Comparison of ENCODE assay signal across 15 cellular contexts in genomic region chr6:119345114-119345513, GRCh38. TPM values are rescaled to one million over a fixed set of nuclear protein-coding genes. Genes with fewer than 3 reads are reported as not detected.
DNase-seq lines count a peak whose midpoint lies in the region; ATAC-seq and TF ChIP-seq lines count a peak whose summit lies in the region.
"Had no signal": no experiment of that assay in that cellular context is flagged by ENCODE, and none has a peak within 500 bp of the region (broad histone marks: within the 10 kb centered on the region; RNA-seq: fewer than 3 reads in every experiment).

No MANE protein-coding gene starts in this region.

- no peaks in the 10 kb centered on the region for H3K9me3 ChIP-seq in CD4-positive, alpha-beta T cell (ENCODE audit: control insufficient read depth, low read length)
- no peaks in the 10 kb centered on the region for H3K9me3 ChIP-seq in prostate gland
- H3K9me3 ChIP-seq: BLaER1 treated with 17β-estradiol and CSF1 and Interleukin-3, amounts not matched to agents 10 nM and 100 nM; gastroesophageal sphincter had no signal

- peak overlapping the region; percentile 0 for H3K4me3 Mint-ChIP-seq in CD4-positive, alpha-beta T cell
- H3K4me3 Mint-ChIP-seq in IgD-negative memory B cell (peak overlapping the region in 3 of 4 donors; percentile 70 to 98 (median 87)), mesothelial cell of epicardium (peak overlapping the region; percentile 84)
- H3K4me3 Mint-ChIP-seq in central memory CD8-positive, alpha-beta T cell: peak overlapping the region; percentile 23

- TF ChIP-seq CTCF in CD4-positive, alpha-beta T cell (IDR thresholded peaks at IDR 0.05): no peak
- no peak for TF ChIP-seq CTCF in mesothelial cell of epicardium (IDR thresholded peaks at IDR 0.05; ENCODE audit: unreplicated experiment)
- no peak for TF ChIP-seq CTCF in prostate gland (IDR thresholded peaks at IDR 0.05)

- H3K27ac ChIP-seq in CD4-positive, alpha-beta T cell (ENCODE audit: low read depth, low read length): no peak overlapping the region
- no peak overlapping the region for H3K27ac ChIP-seq in prostate gland
- H3K27ac ChIP-seq: BLaER1 treated with 17β-estradiol and CSF1 and Interleukin-3, amounts not matched to agents 10 nM and 100 nM; RWPE1 had no signal

- no peak overlapping the region for H3K27ac Mint-ChIP-seq in CD4-positive, alpha-beta T cell
- H3K27ac Mint-ChIP-seq in IgD-negative memory B cell (peak overlapping the region in 1 of 3 donors; percentile 73), mesothelial cell of epicardium (no peak overlapping the region)
- peak overlapping the region; percentile 54 for H3K27ac Mint-ChIP-seq in central memory CD8-positive, alpha-beta T cell (ENCODE audit: low read depth)

- H3K9me3 Mint-ChIP-seq in CD4-positive, alpha-beta T cell: no peaks in the 10 kb centered on the region
- no peaks in the 10 kb centered on the region for H3K9me3 Mint-ChIP-seq in IgD-negative memory B cell
- no peaks in the 10 kb centered on the region for H3K9me3 Mint-ChIP-seq in central memory CD8-positive, alpha-beta T cell
- no peaks in the 10 kb centered on the region for H3K9me3 Mint-ChIP-seq in mesothelial cell of epicardium

- peaks cover 66% of the 10 kb centered on the region for H3K4me1 Mint-ChIP-seq in CD4-positive, alpha-beta T cell (ENCODE audit: low read depth)
- H3K4me1 Mint-ChIP-seq in IgD-negative memory B cell: peaks cover 22 to 49% (median 37%) of the 10 kb centered on the region in 3 donors
- H3K4me1 Mint-ChIP-seq in central memory CD8-positive, alpha-beta T cell: peaks cover 69% of the 10 kb centered on the region
- peaks cover 57% of the 10 kb centered on the region for H3K4me1 Mint-ChIP-seq in mesothelial cell of epicardium

- no peak overlapping the region for H3K4me3 ChIP-seq in prostate gland
- H3K4me3 ChIP-seq: BLaER1 treated with 17β-estradiol and CSF1 and Interleukin-3, amounts not matched to agents 10 nM and 100 nM had no signal

- H3K27me3 Mint-ChIP-seq in CD4-positive, alpha-beta T cell: no peaks in the 10 kb centered on the region
- H3K27me3 Mint-ChIP-seq in IgD-negative memory B cell (no peaks in the 10 kb centered on the region), mesothelial cell of epicardium (ENCODE audit: low read depth) (no peaks in the 10 kb centered on the region)
- no peaks in the 10 kb centered on the region for H3K27me3 Mint-ChIP-seq in central memory CD8-positive, alpha-beta T cell

- no peak for DNase-seq in CD4-positive, alpha-beta T cell
- DNase-seq in central memory CD8-positive, alpha-beta T cell (ENCODE audit: low spot score in 2 of 2): no peak
- DNase-seq in mesothelial cell of epicardium (ENCODE audit: low spot score in 2 of 2, unreplicated experiment in 2 of 2): no peak
- DNase-seq in prostate gland (ENCODE audit: low spot score): no peak
- DNase-seq in NCI-H748 (lab: John Stamatoyannopoulos, UW; ENCODE audit: unreplicated experiment): no peak
- DNase-seq: activated CD4-positive, alpha-beta T cell treated with anti-CD3 and anti-CD28 coated beads, Interleukin-2, amount 50 U/mL, for 1 hour; activated gamma-delta T cell treated with Interleukin-2 at 50 U/mL for 16 hours; NCI-H510A treated with DMSO at 0.1 percent for 48 hours; T1000 had no signal

- WGBS in prostate gland: 34% methylated on average over 2 of the region's 2 CpGs

- no peak for TF ChIP-seq POLR2A in prostate gland (IDR thresholded peaks at IDR 0.05)

- no peaks in the 10 kb centered on the region for H3K27me3 ChIP-seq in CD4-positive, alpha-beta T cell (ENCODE audit: control insufficient read depth, insufficient read depth, low read length)
- no peaks in the 10 kb centered on the region for H3K27me3 ChIP-seq in prostate gland (replicated peaks; ENCODE audit: insufficient read depth)
- H3K27me3 ChIP-seq: gastroesophageal sphincter had no signal

- POLR2A ChIA-PET in CD4-positive, alpha-beta T cell (lab: Charles Lee): interaction anchor here (2.5 kb wide), 1 partner anchor 31 kb away, joined by 10 read pairs; no protein-coding TSS in a partner anchor

- intact Hi-C loops in CD4-positive, alpha-beta T cell (cut with DNase I, micrococcal nuclease): loop anchor here in 1 of 2 experiments (10.0 kb wide), 3 partner anchors 410 to 1990 kb away; partner anchors contain the start of genes MCM9, NUS1 and TBC1D32
- intact Hi-C loops in prostate gland (cut with DNase I): loop anchor here (5.0 to 10.0 kb wide), 2 partner anchors 188 to 630 kb away; no protein-coding TSS in a partner anchor

- CTCF ChIA-PET in CD4-positive, alpha-beta T cell (lab: Charles Lee): no interaction called here

- no peaks in the 10 kb centered on the region for H3K4me1 ChIP-seq in prostate gland (replicated peaks)

- peaks cover 6% of the 10 kb centered on the region for H3K36me3 Mint-ChIP-seq in CD4-positive, alpha-beta T cell (ENCODE audit: low read depth)
- no peaks in the 10 kb centered on the region for H3K36me3 Mint-ChIP-seq in IgD-negative memory B cell
- peaks cover 9% of the 10 kb centered on the region for H3K36me3 Mint-ChIP-seq in central memory CD8-positive, alpha-beta T cell (ENCODE audit: insufficient read depth)
- H3K36me3 Mint-ChIP-seq in mesothelial cell of epicardium: peaks cover 8% of the 10 kb centered on the region

- ATAC-seq in CD4-positive, alpha-beta T cell (ENCODE audit: poor library complexity): no peak
- no peak for ATAC-seq in central memory CD8-positive, alpha-beta T cell (replicated peaks; ENCODE audit: extremely low read depth, poor library complexity, severe bottlenecking)
- ATAC-seq in SK-N-SH treated with all-trans-retinoic acid at 6 μM for 48 hours (no peak), HG03196 (IDR thresholded peaks at IDR 0.05; ENCODE audit: unreplicated experiment) (no peak)
- ATAC-seq: gastroesophageal sphincter had no signal

- H3K36me3 ChIP-seq in prostate gland: no peaks in the 10 kb centered on the region
- H3K36me3 ChIP-seq: BLaER1 treated with 17β-estradiol and CSF1 and Interleukin-3, amounts not matched to agents 10 nM and 100 nM; gastroesophageal sphincter had no signal

TF ChIP-seq in SK-N-SH treated with all-trans-retinoic acid at 6 μM for 48 hours, 23 proteins besides CTCF, POLR2A, EP300 and RAD21 (continues in another document):
- TF ChIP-seq GLIS3 (CRISPR knock-in tag; IDR thresholded peaks at IDR 0.05): no peak
- TF ChIP-seq SNAI2 (CRISPR knock-in tag; IDR thresholded peaks at IDR 0.05): no peak
- no peak for TF ChIP-seq ESRRG (CRISPR knock-in tag; IDR thresholded peaks at IDR 0.05)
- no peak for TF ChIP-seq TCF4 (CRISPR knock-in tag; IDR thresholded peaks at IDR 0.05; ENCODE audit: borderline replicate concordance)
- TF ChIP-seq RARB (CRISPR knock-in tag; IDR thresholded peaks at IDR 0.05): no peak
- no peak for TF ChIP-seq OSR1 (CRISPR knock-in tag; IDR thresholded peaks at IDR 0.05)
- no peak for TF ChIP-seq PPARA (CRISPR knock-in tag; IDR thresholded peaks at IDR 0.05; ENCODE audit: borderline replicate concordance)
- no peak for TF ChIP-seq CSDC2 (CRISPR knock-in tag; IDR thresholded peaks at IDR 0.05)
- no peak for TF ChIP-seq ZFP3 (CRISPR knock-in tag; IDR thresholded peaks at IDR 0.05)
- TF ChIP-seq ZFP30 (CRISPR knock-in tag; IDR thresholded peaks at IDR 0.05): no peak
- no peak for TF ChIP-seq TSHZ2 (CRISPR knock-in tag; IDR thresholded peaks at IDR 0.05)
- no peak for TF ChIP-seq ZNF565 (CRISPR knock-in tag; conservative IDR thresholded peaks at IDR 0.05; ENCODE audit: low read depth)
- TF ChIP-seq TOX (CRISPR knock-in tag; IDR thresholded peaks at IDR 0.05; ENCODE audit: borderline replicate concordance): no peak
- no peak for TF ChIP-seq ZC3H10 (CRISPR knock-in tag; IDR thresholded peaks at IDR 0.05)
- no peak for TF ChIP-seq PATZ1 (CRISPR knock-in tag; IDR thresholded peaks at IDR 0.05; ENCODE audit: borderline replicate concordance)

RNA-seq across cellular contexts. Expression of gene MAN1A1, which starts 4.4 kb away (rescaled TPM):
- 1 to 10 TPM; 4.5 to 4.9 TPM for total RNA-seq in CD4-positive, alpha-beta T cell
- polyA plus RNA-seq in IgD-negative memory B cell: 16.9 TPM
- total RNA-seq in mesothelial cell of epicardium: 46.5 to 51.2 TPM (median 51.1 TPM) in 3 replicates
- 10 to 100 TPM; 17.9 to 27.9 TPM for total RNA-seq in prostate gland

Comparison
In these comparisons a context has a peak if more than half of its experiments do, and no peak if none do; other contexts are left out.
1. H3K4me3 Mint-ChIP-seq: peak in every context shown above with its lines; median percentile 87 in IgD-negative memory B cell; 84 in mesothelial cell of epicardium; 23 in central memory CD8-positive, alpha-beta T cell; 0 in CD4-positive, alpha-beta T cell.